Comparison of ENCODE assay signal across 15 cellular contexts in the genomic region with DNA sequence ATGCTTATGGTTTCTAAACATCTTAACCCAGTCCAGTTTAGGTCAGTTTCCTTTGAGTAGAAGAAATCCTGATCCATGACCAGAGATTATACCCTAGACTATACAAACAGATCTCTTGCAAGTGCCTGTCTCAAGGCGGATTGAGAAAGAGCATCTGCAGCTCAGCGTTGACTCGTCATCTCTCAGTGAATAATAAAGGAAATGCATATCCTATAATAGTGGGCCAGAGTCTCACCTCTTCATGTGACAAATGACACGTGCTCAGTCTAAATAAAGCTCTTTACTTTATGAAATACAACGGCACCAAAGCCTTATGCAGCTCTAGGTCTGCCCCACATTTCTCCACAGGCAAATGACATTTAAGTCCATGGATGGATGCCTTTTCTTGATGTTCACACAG.
A peak's percentile ranks its signal among the peaks of the same experiment; 100 is the strongest.
DNase-seq lines count a peak whose midpoint lies in the region; ATAC-seq, FAIRE-seq and TF ChIP-seq lines count a peak whose summit lies in the region.
"Had no signal": no experiment of that assay in that cellular context is flagged by ENCODE, and none has a peak within 500 bp of the region (broad histone marks: within the 10 kb centered on the region; RNA-seq: fewer than 3 reads in every experiment).

No MANE protein-coding gene starts in this region.

- H3K4me3 Mint-ChIP-seq in activated naive CD8-positive, alpha-beta T cell treated with anti-CD3 and anti-CD28 coated beads, Interleukin-2, amount 50 U/mL, for 24 hours, result no peak overlapping the region
- no peak overlapping the region for H3K4me3 Mint-ChIP-seq in activated naive CD8-positive, alpha-beta T cell treated with anti-CD3 and anti-CD28 coated beads for 36 hours
- peak overlapping the region; percentile 2 for H3K4me3 Mint-ChIP-seq in activated B cell treated with CpG ODN at 0.5 μM for 24 hours

- H3K9me2 ChIP-seq in Karpas-422 (replicated peaks; ENCODE audit: insufficient read depth, low read length), result no peaks in the 10 kb centered on the region

- H3K36me3 ChIP-seq in Karpas-422 (ENCODE audit: insufficient read depth, low read length), result no peaks in the 10 kb centered on the region

- POLR2A ChIA-PET in activated B cell treated with CpG ODN at 0.5 μM for 24 hours (lab: Charles Lee), result interaction anchor here (0.6 to 1.3 kb wide), 3 partner anchors 11 to 607 kb away, joined by 3 to 8 read pairs (median 4); no protein-coding TSS in a partner anchor

- TF ChIP-seq CTCF in activated B cell treated with CpG ODN at 0.5 μM for 24 hours (IDR thresholded peaks at IDR 0.05), result no peak

- H3K27me3 Mint-ChIP-seq in activated naive CD8-positive, alpha-beta T cell treated with anti-CD3 and anti-CD28 coated beads, Interleukin-2, amount 50 U/mL, for 24 hours, result peaks cover 4% of the 10 kb centered on the region
- no peaks in the 10 kb centered on the region for H3K27me3 Mint-ChIP-seq in activated naive CD8-positive, alpha-beta T cell treated with anti-CD3 and anti-CD28 coated beads for 36 hours
- no peaks in the 10 kb centered on the region for H3K27me3 Mint-ChIP-seq in activated B cell treated with CpG ODN at 0.5 μM for 24 hours

- FAIRE-seq in GM12891 (lab: Jason Lieb, UNC), result no peak
- FAIRE-seq: G401.6, H1, small intestine had no signal

- TF ChIP-seq POLR2A in GM12891 (IDR thresholded peaks at IDR 0.05; ENCODE audit: low read depth, low read length), result no peak

- H3K27ac ChIP-seq in Karpas-422 (ENCODE audit: low read length), result peak overlapping the region; percentile 69
- H3K27ac ChIP-seq: KMS-11 had no signal

- H4K20me1 ChIP-seq in Karpas-422 (ENCODE audit: insufficient read depth, low read depth, low read length), result no peaks in the 10 kb centered on the region

- no peaks in the 10 kb centered on the region for H3K79me2 ChIP-seq in Karpas-422 (ENCODE audit: low read length)

- peaks cover 9% of the 10 kb centered on the region for H3K9me3 Mint-ChIP-seq in activated naive CD8-positive, alpha-beta T cell treated with anti-CD3 and anti-CD28 coated beads, Interleukin-2, amount 50 U/mL, for 24 hours
- H3K9me3 Mint-ChIP-seq in activated naive CD8-positive, alpha-beta T cell treated with anti-CD3 and anti-CD28 coated beads for 36 hours, result no peaks in the 10 kb centered on the region
- H3K9me3 Mint-ChIP-seq in activated B cell treated with CpG ODN at 0.5 μM for 24 hours, result no peaks in the 10 kb centered on the region

- H2AFZ ChIP-seq in Karpas-422 (ENCODE audit: low read length), result peak overlapping the region; percentile 74

- peaks cover 3% of the 10 kb centered on the region for H3K36me3 Mint-ChIP-seq in activated naive CD8-positive, alpha-beta T cell treated with anti-CD3 and anti-CD28 coated beads, Interleukin-2, amount 50 U/mL, for 24 hours (ENCODE audit: low read depth)
- no peaks in the 10 kb centered on the region for H3K36me3 Mint-ChIP-seq in activated naive CD8-positive, alpha-beta T cell treated with anti-CD3 and anti-CD28 coated beads for 36 hours
- no peaks in the 10 kb centered on the region for H3K36me3 Mint-ChIP-seq in activated B cell treated with CpG ODN at 0.5 μM for 24 hours (ENCODE audit: low read depth)

- intact Hi-C loops in activated B cell treated with CpG ODN at 0.5 μM for 24 hours (cut with micrococcal nuclease), result loop anchor here (2.0 kb wide), 1 partner anchor 14 kb away; no protein-coding TSS in a partner anchor

- H3K9me3 ChIP-seq in Karpas-422 (ENCODE audit: low read length), result no peaks in the 10 kb centered on the region

- H3K9ac ChIP-seq in Karpas-422 (ENCODE audit: low read length), result peak overlapping the region; percentile 25; the same call in 1 of the 2 replicates
- H3K9ac ChIP-seq: KMS-11 had no signal

- CTCF ChIA-PET in activated B cell treated with CpG ODN at 0.5 μM for 24 hours (lab: Charles Lee), result interaction anchor here (1.2 kb wide), 1 partner anchor 10 kb away, joined by 3 read pairs; no protein-coding TSS in a partner anchor

- DNase-seq in activated naive CD8-positive, alpha-beta T cell treated with anti-CD3 and anti-CD28 coated beads, Interleukin-2, amount 50 U/mL, for 24 hours, result no peak
- no peak for DNase-seq in activated naive CD8-positive, alpha-beta T cell treated with anti-CD3 and anti-CD28 coated beads for 36 hours
- peak; percentile 76 for DNase-seq in Karpas-422
- DNase-seq in activated B cell treated with CpG ODN at 0.5 μM for 24 hours, result no peak
- peak; percentile 38 for DNase-seq in superior temporal gyrus (ENCODE audit: extremely low spot score)
- no peak for DNase-seq in GM12891 (ENCODE audit: insufficient read length, low spot score)
- no peak for DNase-seq in foreskin melanocyte
- DNase-seq: activated CD4-positive, alpha-beta T cell treated with anti-CD3 and anti-CD28 coated beads, Interleukin-2, amount 50 U/mL, for 4 hours; activated naive CD4-positive, alpha-beta T cell treated with Interleukin-2 at 50 U/mL for 16 hours; NCI-H524 treated with DMSO at 0.1 percent for 48 hours had no signal

- H3K4me3 ChIP-seq in Karpas-422 (ENCODE audit: low read length), result peak overlapping the region; percentile 5; the same call in 1 of the 2 replicates

- ATAC-seq in activated naive CD8-positive, alpha-beta T cell treated with anti-CD3 and anti-CD28 coated beads, Interleukin-2, amount 50 U/mL, for 24 hours, result peak; percentile 54
- ATAC-seq in activated B cell treated with CpG ODN at 0.5 μM for 24 hours (ENCODE audit: low read depth) (peak; percentile 34), HG03354 (IDR thresholded peaks at IDR 0.05; ENCODE audit: poor library complexity, severe bottlenecking, unreplicated experiment) (no peak)

- H3K4me1 ChIP-seq in Karpas-422 (ENCODE audit: low read length), result peaks cover 18% of the 10 kb centered on the region

- no peak overlapping the region for H3K27ac Mint-ChIP-seq in activated naive CD8-positive, alpha-beta T cell treated with anti-CD3 and anti-CD28 coated beads, Interleukin-2, amount 50 U/mL, for 24 hours
- no peak overlapping the region for H3K27ac Mint-ChIP-seq in activated naive CD8-positive, alpha-beta T cell treated with anti-CD3 and anti-CD28 coated beads for 36 hours
- peak overlapping the region; percentile 38 for H3K27ac Mint-ChIP-seq in activated B cell treated with CpG ODN at 0.5 μM for 24 hours

- H3K27me3 ChIP-seq in Karpas-422 (ENCODE audit: low read length), result no peaks in the 10 kb centered on the region; the same call in 1 of the 2 replicates

- peaks cover 43% of the 10 kb centered on the region for H3K4me1 Mint-ChIP-seq in activated naive CD8-positive, alpha-beta T cell treated with anti-CD3 and anti-CD28 coated beads, Interleukin-2, amount 50 U/mL, for 24 hours
- peaks cover 22% of the 10 kb centered on the region for H3K4me1 Mint-ChIP-seq in activated naive CD8-positive, alpha-beta T cell treated with anti-CD3 and anti-CD28 coated beads for 36 hours
- peaks cover 36% of the 10 kb centered on the region for H3K4me1 Mint-ChIP-seq in activated B cell treated with CpG ODN at 0.5 μM for 24 hours

- peak overlapping the region; percentile 36 for H3K4me2 ChIP-seq in Karpas-422 (ENCODE audit: low read depth, low read length, poor library complexity, severe bottlenecking)
- H3K4me2 ChIP-seq: KMS-11 had no signal

TF ChIP-seq in GM12891, 5 proteins besides CTCF, POLR2A, EP300 and RAD21:
- no peak for TF ChIP-seq PAX5 (IDR thresholded peaks at IDR 0.05; ENCODE audit: insufficient read depth, low read length, severe bottlenecking)
- TF ChIP-seq SPI1 (IDR thresholded peaks at IDR 0.05; ENCODE audit: low read depth, low read length), result no peak
- no peak for TF ChIP-seq TAF1 (IDR thresholded peaks at IDR 0.05; ENCODE audit: low read depth, low read length)
- TF ChIP-seq POU2F2 (IDR thresholded peaks at IDR 0.05; ENCODE audit: low read depth, low read length), result no peak
- TF ChIP-seq POLR2AphosphoS5 (IDR thresholded peaks at IDR 0.05; ENCODE audit: low read depth, low read length), result no peak
TF ChIP-seq in GM12891: peak in this region for 0.

Comparison
In these comparisons a context has a peak if more than half of its experiments do, and no peak if none do; other contexts are left out.
1. DNase-seq: peak in Karpas-422 (single experiment) and superior temporal gyrus (single experiment); none in activated naive CD8-positive, alpha-beta T cell treated with anti-CD3 and anti-CD28 coated beads, Interleukin-2, amount 50 U/mL, for 24 hours (single experiment), activated naive CD8-positive, alpha-beta T cell treated with anti-CD3 and anti-CD28 coated beads for 36 hours (single experiment), activated B cell treated with CpG ODN at 0.5 μM for 24 hours (single experiment), GM12891 (single experiment) and foreskin melanocyte (single experiment).